1 cellular context compared by ENCODE assay signal in genomic region chr5:65480306-65480865, GRCh38.
TF ChIP-seq lines count a peak whose summit lies in the region.

No MANE protein-coding gene starts in this region.

TF ChIP-seq in SK-N-SH, 30 proteins besides CTCF, POLR2A, EP300 and RAD21 (continued from another document):
- TF ChIP-seq ZBTB33 (IDR thresholded peaks at IDR 0.05; ENCODE audit: borderline replicate concordance, low read depth) (no peak), RCOR1 (IDR thresholded peaks at IDR 0.05; ENCODE audit: low read length) (no peak; the same call in 1 of the 2 replicates), RFX5 (IDR thresholded peaks at IDR 0.05; ENCODE audit: low read length) (no peak), FOSL2 (IDR thresholded peaks at IDR 0.05; ENCODE audit: borderline replicate concordance, low read depth) (no peak), FOXM1 (IDR thresholded peaks at IDR 0.05; ENCODE audit: low read depth) (peak; percentile 53; the same call in 1 of the 2 replicates), SMC3 (IDR thresholded peaks at IDR 0.05; ENCODE audit: low read depth, low read length) (0 out of 2 replicates have a peak, but pooled peaks have one; percentile 1), MXI1 (IDR thresholded peaks at IDR 0.05; ENCODE audit: low read depth, low read length) (peak; percentile 55; the same call in 1 of the 2 replicates), MEF2A (IDR thresholded peaks at IDR 0.05; ENCODE audit: borderline replicate concordance, low read depth) (no peak), REST (IDR thresholded peaks at IDR 0.05; ENCODE audit: low read depth, low read length) (no peak), MAX (IDR thresholded peaks at IDR 0.05; ENCODE audit: low read depth) (peak; percentile 58; the same call in 1 of the 2 replicates), NRF1 (IDR thresholded peaks at IDR 0.05; ENCODE audit: low read depth, low read length) (no peak), ELF1 (IDR thresholded peaks at IDR 0.05) (no peak), USF1 (IDR thresholded peaks at IDR 0.05; ENCODE audit: borderline replicate concordance, low read depth) (no peak)
TF ChIP-seq in SK-N-SH: peak in this region for 13.
